Comparison of ENCODE assay signal across 20 cellular contexts in genomic region chr13:59345316-59345715, GRCh38.
A peak's percentile ranks its signal among the peaks of the same experiment; 100 is the strongest.
DNase-seq lines count a peak whose midpoint lies in the region; ATAC-seq and TF ChIP-seq lines count a peak whose summit lies in the region.
"Had no signal": no experiment of that assay in that cellular context is flagged by ENCODE, and none has a peak within 500 bp of the region (broad histone marks: within the 10 kb centered on the region; RNA-seq: fewer than 3 reads in every experiment).

No MANE protein-coding gene starts in this region.

- no peaks in the 10 kb centered on the region for H3K9me3 ChIP-seq in right atrium auricular region
- no peaks in the 10 kb centered on the region for H3K9me3 ChIP-seq in tibial artery

- H3K4me3 ChIP-seq in right atrium auricular region = no peak overlapping the region
- no peak overlapping the region for H3K4me3 ChIP-seq in rectal smooth muscle tissue (ENCODE audit: low read length)
- no peak overlapping the region for H3K4me3 ChIP-seq in tibial artery

- no peak overlapping the region for H3K9ac ChIP-seq in rectal smooth muscle tissue (ENCODE audit: low read length)

- TF ChIP-seq CTCF in right atrium auricular region (IDR thresholded peaks at IDR 0.05) (no peak), tibial artery (IDR thresholded peaks at IDR 0.05) (no peak)

- H3K27ac ChIP-seq in right atrium auricular region (peak overlapping the region; percentile 47 to 85), rectal smooth muscle tissue (ENCODE audit: low read depth, low read length) (peak overlapping the region; percentile 56), tibial artery (no peak overlapping the region)

- CTCF ChIA-PET in activated CD8-positive, alpha-beta T cell treated with anti-CD3 and anti-CD28 coated beads, Interleukin-2, amount 10 ng/mL, durations not matched to agents 7 days and 5 days (lab: Charles Lee) = no interaction called here

- H3K9me3 Mint-ChIP-seq in activated CD8-positive, alpha-beta T cell treated with anti-CD3 and anti-CD28 coated beads, Interleukin-2, amount 10 ng/mL, durations not matched to agents 7 days and 5 days (ENCODE audit: insufficient read depth) = no peaks in the 10 kb centered on the region
- H3K9me3 Mint-ChIP-seq: activated naive CD4-positive, alpha-beta T cell treated with anti-CD3 and anti-CD28 coated beads for 36 hours had no signal

- H3K36me3 Mint-ChIP-seq in activated CD8-positive, alpha-beta T cell treated with anti-CD3 and anti-CD28 coated beads, Interleukin-2, amount 10 ng/mL, durations not matched to agents 7 days and 5 days (ENCODE audit: low read depth) = no peaks in the 10 kb centered on the region
- H3K36me3 Mint-ChIP-seq: naive thymus-derived CD8-positive, alpha-beta T cell had no signal

- POLR2A ChIA-PET in activated CD8-positive, alpha-beta T cell treated with anti-CD3 and anti-CD28 coated beads, Interleukin-2, amount 10 ng/mL, durations not matched to agents 7 days and 5 days (lab: Charles Lee) = no interaction called here

- intact Hi-C loops in tibial artery (cut with DNase I; ENCODE audit: low total_unique reads) = no loop called here

- no peak overlapping the region for H3K4me3 Mint-ChIP-seq in activated CD8-positive, alpha-beta T cell treated with anti-CD3 and anti-CD28 coated beads, Interleukin-2, amount 10 ng/mL, durations not matched to agents 7 days and 5 days
- H3K4me3 Mint-ChIP-seq: activated naive CD4-positive, alpha-beta T cell treated with anti-CD3 and anti-CD28 coated beads for 36 hours; B cell; naive thymus-derived CD8-positive, alpha-beta T cell had no signal

- H3K27me3 Mint-ChIP-seq in activated CD8-positive, alpha-beta T cell treated with anti-CD3 and anti-CD28 coated beads, Interleukin-2, amount 10 ng/mL, durations not matched to agents 7 days and 5 days (ENCODE audit: low read depth) = peaks cover 2% of the 10 kb centered on the region
- H3K27me3 Mint-ChIP-seq: B cell had no signal

- no peaks in the 10 kb centered on the region for H3K27me3 ChIP-seq in right atrium auricular region
- no peaks in the 10 kb centered on the region for H3K27me3 ChIP-seq in rectal smooth muscle tissue (ENCODE audit: control insufficient read depth, insufficient read depth, low read length)
- H3K27me3 ChIP-seq in tibial artery = no peaks in the 10 kb centered on the region

- no peak overlapping the region for H3K27ac Mint-ChIP-seq in activated CD8-positive, alpha-beta T cell treated with anti-CD3 and anti-CD28 coated beads, Interleukin-2, amount 10 ng/mL, durations not matched to agents 7 days and 5 days
- H3K27ac Mint-ChIP-seq: activated naive CD4-positive, alpha-beta T cell treated with anti-CD3 and anti-CD28 coated beads for 36 hours; B cell; naive thymus-derived CD8-positive, alpha-beta T cell; progenitor cell of endocrine pancreas had no signal

- DNase-seq in NCI-H446 treated with DMSO at 0.1 percent for 48 hours (lab: John Stamatoyannopoulos, UW) (peak; percentile 40), brain pericyte (ENCODE audit: low read depth, low spot score) (peak; percentile 13), right atrium auricular region (ENCODE audit: low spot score) (peak; percentile 82), inferior parietal cortex (ENCODE audit: extremely low spot score) (no peak), tibial artery (no peak)
- DNase-seq in activated CD8-positive, alpha-beta T cell treated with anti-CD3 and anti-CD28 coated beads, Interleukin-2, amount 10 ng/mL, durations not matched to agents 7 days and 5 days = no peak
- DNase-seq: activated naive CD4-positive, alpha-beta T cell treated with anti-CD3 and anti-CD28 coated beads for 36 hours; activated T-cell treated with anti-CD3 and anti-CD28 coated beads, Interleukin-2, amount 50 U/mL, for 1 hour; Calu3; dermis blood vessel endothelial cell; H7; naive thymus-derived CD8-positive, alpha-beta T cell; NCI-H1092 treated with DMSO at 0.1 percent for 48 hours; NCI-H226; NK-92 treated with Interleukin-12 subunit alpha and Interleukin-12 subunit beta, amount 100 ng/mL, for 24 hours; RPMI8226 had no signal

- no peaks in the 10 kb centered on the region for H3K4me1 Mint-ChIP-seq in activated CD8-positive, alpha-beta T cell treated with anti-CD3 and anti-CD28 coated beads, Interleukin-2, amount 10 ng/mL, durations not matched to agents 7 days and 5 days (ENCODE audit: low read depth)
- H3K4me1 Mint-ChIP-seq: B cell; naive thymus-derived CD8-positive, alpha-beta T cell had no signal

- no peak for ATAC-seq in activated CD8-positive, alpha-beta T cell treated with anti-CD3 and anti-CD28 coated beads, Interleukin-2, amount 10 ng/mL, durations not matched to agents 7 days and 5 days
- ATAC-seq in HG02884 (IDR thresholded peaks at IDR 0.05; ENCODE audit: unreplicated experiment) = no peak
- ATAC-seq: naive thymus-derived CD8-positive, alpha-beta T cell had no signal

- peaks cover 0 to 43% of the 10 kb centered on the region in 2 donors for H3K4me1 ChIP-seq in right atrium auricular region
- peaks cover 12% of the 10 kb centered on the region for H3K4me1 ChIP-seq in rectal smooth muscle tissue (ENCODE audit: control insufficient read depth, insufficient read depth, low read length)
- H3K4me1 ChIP-seq in tibial artery = peaks cover 0 to 6% (median 0%) of the 10 kb centered on the region in 4 donors

- H3K36me3 ChIP-seq in right atrium auricular region (no peaks in the 10 kb centered on the region), rectal smooth muscle tissue (ENCODE audit: control insufficient read depth, insufficient read depth, low read length) (no peaks in the 10 kb centered on the region), tibial artery (no peaks in the 10 kb centered on the region)

Comparison
In these comparisons a context has a peak if more than half of its experiments do, and no peak if none do; other contexts are left out.
1. DNase-seq: peak in NCI-H446 treated with DMSO at 0.1 percent for 48 hours (single experiment), brain pericyte (single experiment) and right atrium auricular region (single experiment); none in activated CD8-positive, alpha-beta T cell treated with anti-CD3 and anti-CD28 coated beads, Interleukin-2, amount 10 ng/mL, durations not matched to agents 7 days and 5 days (single experiment), inferior parietal cortex (single experiment) and tibial artery (0 of 2).
2. H3K27ac ChIP-seq: peak in right atrium auricular region (2 of 2) and rectal smooth muscle tissue (single experiment); none in tibial artery (0 of 2).